Comparison of ENCODE assay signal across 15 cellular contexts in the genomic region with DNA sequence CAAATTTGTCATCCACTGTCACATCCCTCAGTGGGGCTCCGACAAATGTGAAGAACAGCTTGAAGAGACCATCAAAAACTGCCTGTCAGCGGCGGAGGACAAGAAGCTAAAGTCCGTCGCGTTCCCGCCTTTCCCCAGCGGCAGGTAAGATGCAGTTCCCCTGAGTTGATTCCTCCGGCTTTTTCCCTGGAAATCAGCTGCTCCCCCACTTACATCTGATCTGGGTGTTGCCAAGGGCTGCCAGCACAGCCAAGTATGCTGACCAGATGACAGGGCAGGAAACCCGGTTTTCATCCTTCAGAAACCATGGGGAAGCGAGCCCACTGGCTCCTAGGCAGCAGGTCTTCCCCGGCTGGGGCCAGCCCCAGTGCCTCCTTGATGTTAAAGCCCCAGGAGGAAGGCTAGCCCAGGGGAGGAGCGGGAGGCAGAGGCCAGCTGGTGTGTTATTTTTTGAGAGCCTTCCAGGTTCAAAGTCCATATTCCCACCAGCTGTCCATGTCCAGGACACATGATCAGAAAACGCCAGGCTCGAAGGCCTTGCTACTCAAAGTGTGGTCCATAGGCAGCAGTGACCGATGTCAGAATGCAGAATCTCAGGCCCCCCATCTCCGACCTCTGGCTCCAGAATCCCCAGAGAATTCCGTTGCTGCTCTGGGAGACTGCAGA.
"Had no signal": no experiment of that assay in that cellular context is flagged by ENCODE, and none has a peak within 500 bp of the region (broad histone marks: within the 10 kb centered on the region; RNA-seq: fewer than 3 reads in every experiment).

No MANE protein-coding gene starts in this region.

- H3K4me1 ChIP-seq: adrenal gland, esophagus muscularis mucosa, left ventricle myocardium inferior, tibial nerve, uterus had no signal

- DNase-seq: activated CD4-positive, alpha-beta memory T cell treated with anti-CD3 and anti-CD28 coated beads for 36 hours; activated naive CD4-positive, alpha-beta T cell treated with anti-CD3 and anti-CD28 coated beads, Interleukin-2, amount 50 U/mL, for 16 hours; activated T-cell treated with anti-CD3 and anti-CD28 coated beads, Interleukin-2, amount 50 U/mL, for 24 hours; adrenal gland; cortex of kidney; effector CD4-positive, alpha-beta T cell; left ventricle myocardium inferior; mesenchymal stem cell; stimulated activated CD4-positive, alpha-beta T cell treated with anti-CD3 and anti-CD28 coated beads, Interleukin-2, amount 100 ng/mL, for 48 hours; stimulated activated naive CD4-positive, alpha-beta T cell; T-cell; T-helper 9 cell; uterus had no signal

- H3K36me3 ChIP-seq: uterus had no signal

- H3K9me3 ChIP-seq: adrenal gland, esophagus muscularis mucosa, left ventricle myocardium inferior, tibial nerve, uterus had no signal

- H3K27ac ChIP-seq: adrenal gland, esophagus muscularis mucosa, left ventricle myocardium inferior, tibial nerve, uterus had no signal

- H3K4me3 ChIP-seq: adrenal gland, esophagus muscularis mucosa, left ventricle myocardium inferior, tibial nerve, uterus had no signal

- H3K27me3 ChIP-seq: adrenal gland, esophagus muscularis mucosa, tibial nerve, uterus had no signal
